ENCODE assay signal across 7 cellular contexts in genomic region chrX:23784487-23785301, GRCh38. TPM values are rescaled to one million over a fixed set of nuclear protein-coding genes. Genes with fewer than 3 reads are reported as not detected.
DNase-seq lines count a peak whose midpoint lies in the region; ATAC-seq and TF ChIP-seq lines count a peak whose summit lies in the region.

No MANE protein-coding gene starts in this region.

- CTCF ChIA-PET in PC-9 (lab: Charles Lee), result no interaction called here

- H3K4me1 ChIP-seq in PC-9 (replicated peaks; ENCODE audit: insufficient read depth), result peaks cover 35% of the 10 kb centered on the region

- TF ChIP-seq CTCF in PC-9 (conservative IDR thresholded peaks at IDR 0.05) (no peak; the same call in 1 of the 2 replicates), dorsolateral prefrontal cortex (IDR thresholded peaks at IDR 0.05 in 54 of 56, conservative IDR thresholded peaks at IDR 0.05 in 2 of 56; ENCODE audit: low read depth in 1 of 56, partially characterized antibody in 56 of 56) (no peak), nephron (IDR thresholded peaks at IDR 0.05; ENCODE audit: unreplicated experiment in 3 of 3) (no peak)

- H3K27me3 Mint-ChIP-seq in nephron (ENCODE audit: low read depth), result no peaks in the 10 kb centered on the region

- ATAC-seq in GM18873 (IDR thresholded peaks at IDR 0.05; ENCODE audit: low FRiP score, unreplicated experiment) (no peak), HG03196 (IDR thresholded peaks at IDR 0.05; ENCODE audit: unreplicated experiment) (no peak)

- BruUV-seq in PC-9 (replicated peaks; lab: Mats Ljungman, UMichigan), result no TSS peak

- peaks cover 22% of the 10 kb centered on the region for H3K36me3 ChIP-seq in PC-9 (ENCODE audit: low read depth)

- no peak overlapping the region for H2AFZ ChIP-seq in PC-9

- H3K27me3 ChIP-seq in PC-9 (ENCODE audit: insufficient read depth, low read depth) (no peaks in the 10 kb centered on the region), dorsolateral prefrontal cortex (peaks cover 0 to 8% (median 0%) of the 10 kb centered on the region in 45 donors)

- H3K4me3 ChIP-seq in PC-9 (peak overlapping the region; percentile 94), dorsolateral prefrontal cortex (peak overlapping the region; percentile 16 to 87 (median 71))

- no peaks in the 10 kb centered on the region for H3K9me3 ChIP-seq in PC-9 (ENCODE audit: insufficient read depth, low read depth)

- DNase-seq in PC-9 (peak in 1 of 2 experiments; percentile 79), dorsolateral prefrontal cortex (no peak), DMS 273 treated with DMSO at 0.1 percent for 48 hours (lab: John Stamatoyannopoulos, UW) (no peak)

- peak overlapping the region; percentile 82 for H3K27ac ChIP-seq in PC-9
- peak overlapping the region in 52 of 59 donors; percentile 10 to 95 (median 88) for H3K27ac ChIP-seq in dorsolateral prefrontal cortex

- H3K9me2 ChIP-seq in PC-9 (ENCODE audit: insufficient read depth), result no peaks in the 10 kb centered on the region

- H3K4me1 Mint-ChIP-seq in nephron, result peaks cover 43% of the 10 kb centered on the region

- peak overlapping the region; percentile 97 for H3K4me2 ChIP-seq in PC-9

- intact Hi-C loops in PC-9 (cut with micrococcal nuclease; ENCODE audit: unreplicated experiment), result loop anchor here (5.0 kb wide), 2 partner anchors 92 to 98 kb away; no protein-coding TSS in a partner anchor
- intact Hi-C loops in dorsolateral prefrontal cortex (cut with DNase I), result loop anchor here in 1 of 2 donors (5.0 to 10.0 kb wide), 3 partner anchors 33 to 268 kb away; partner anchors contain the start of gene EIF2S3

- no peaks in the 10 kb centered on the region for H3K9me3 Mint-ChIP-seq in nephron

- H3K4me3 Mint-ChIP-seq in nephron, result peak overlapping the region; percentile 92 to 98 (median 98)

- POLR2A ChIA-PET in PC-9 (lab: Charles Lee; ENCODE audit: unreplicated experiment), result interaction anchor here (0.6 to 0.8 kb wide), 3 partner anchors 23 to 118 kb away, joined by 8 to 12 read pairs (median 12); no protein-coding TSS in a partner anchor

- H3K79me2 ChIP-seq in PC-9 (ENCODE audit: low read depth), result peaks cover 24% of the 10 kb centered on the region

- H3K27ac Mint-ChIP-seq in nephron, result peak overlapping the region; percentile 14 to 89 (median 37)

- peak; percentile 45 for TF ChIP-seq POLR2A in GM19193 (IDR thresholded peaks at IDR 0.05; ENCODE audit: extremely low read depth, insufficient read depth, insufficient read length)

- H3F3A ChIP-seq in PC-9 (ENCODE audit: insufficient read depth, low read depth), result peaks cover 58% of the 10 kb centered on the region

- peaks cover 12% of the 10 kb centered on the region for H4K20me1 ChIP-seq in PC-9 (ENCODE audit: insufficient read depth)

- H3K36me3 Mint-ChIP-seq in nephron (ENCODE audit: low read depth), result peaks cover 28% of the 10 kb centered on the region

RNA-seq across cellular contexts. Expression of gene SAT1, which starts 1.7 kb away (rescaled TPM):
- total RNA-seq in PC-9 (2021) (99.1 and 131 TPM in 2 replicates), dorsolateral prefrontal cortex (100 to 1,000 TPM; 115 to 388 (median 167) TPM)

RNA-seq across cellular contexts. Expression of gene ACOT9, which starts 41.6 kb away (rescaled TPM):
- total RNA-seq in PC-9 (2021), result 40.6 and 47.0 TPM in 2 replicates
- 10 to 100 TPM; 11.9 to 31.4 (median 22.4) TPM for total RNA-seq in dorsolateral prefrontal cortex
